In genomic region chr10:101901340-101901739, GRCh38 we compare ENCODE assay signal across 8 cellular contexts. TPM values are rescaled to one million over a fixed set of nuclear protein-coding genes. Genes with fewer than 3 reads are reported as not detected.
DNase-seq lines count a peak whose midpoint lies in the region; ATAC-seq lines count a peak whose summit lies in the region.
"Had no signal": no experiment of that assay in that cellular context is flagged by ENCODE, and none has a peak within 500 bp of the region (broad histone marks: within the 10 kb centered on the region; RNA-seq: fewer than 3 reads in every experiment).

No MANE protein-coding gene starts in this region.

- H3K4me1 Mint-ChIP-seq in naive B cell: peaks cover 66 to 97% (median 92%) of the 10 kb centered on the region in 3 donors

- ATAC-seq in GM18907 (IDR thresholded peaks at IDR 0.05; ENCODE audit: unreplicated experiment): peak; percentile 61
- ATAC-seq in GM21737 (IDR thresholded peaks at IDR 0.05; ENCODE audit: unreplicated experiment): peak; percentile 58
- peak; percentile 46 for ATAC-seq in HG03571 (IDR thresholded peaks at IDR 0.05; ENCODE audit: unreplicated experiment)
- ATAC-seq in naive B cell (ENCODE audit: low read depth in 2 of 2): peak; percentile 88 to 92
- no peak for ATAC-seq in left cardiac atrium
- ATAC-seq: activated CD8-positive, alpha-beta memory T cell treated with anti-CD3 and anti-CD28 coated beads, Interleukin-2, amount 10 ng/mL, durations not matched to agents 7 days and 5 days had no signal

- H3K27ac Mint-ChIP-seq in naive B cell: peak overlapping the region; percentile 89 to 98 (median 97)
- H3K27ac Mint-ChIP-seq: activated CD8-positive, alpha-beta memory T cell treated with anti-CD3 and anti-CD28 coated beads, Interleukin-2, amount 10 ng/mL, durations not matched to agents 7 days and 5 days had no signal

- peaks cover 0 to 5% of the 10 kb centered on the region in 2 donors for H3K36me3 Mint-ChIP-seq in naive B cell
- H3K36me3 Mint-ChIP-seq: activated CD8-positive, alpha-beta memory T cell treated with anti-CD3 and anti-CD28 coated beads, Interleukin-2, amount 10 ng/mL, durations not matched to agents 7 days and 5 days had no signal

- DNase-seq in naive B cell (peak; percentile 69), left cardiac atrium (no peak), H4 (ENCODE audit: low spot score) (no peak), AG08396 (ENCODE audit: low spot score) (no peak)
- DNase-seq: activated CD8-positive, alpha-beta memory T cell treated with anti-CD3 and anti-CD28 coated beads, Interleukin-2, amount 10 ng/mL, durations not matched to agents 7 days and 5 days had no signal

- intact Hi-C loops in left cardiac atrium (cut with DNase I): no loop called here

- no peaks in the 10 kb centered on the region for H3K27me3 Mint-ChIP-seq in naive B cell
- H3K27me3 Mint-ChIP-seq: activated CD8-positive, alpha-beta memory T cell treated with anti-CD3 and anti-CD28 coated beads, Interleukin-2, amount 10 ng/mL, durations not matched to agents 7 days and 5 days had no signal

- no peaks in the 10 kb centered on the region for H3K9me3 Mint-ChIP-seq in naive B cell

- peak overlapping the region in 7 of 8 donors; percentile 54 to 88 (median 75) for H3K4me3 Mint-ChIP-seq in naive B cell
- H3K4me3 Mint-ChIP-seq: activated CD8-positive, alpha-beta memory T cell treated with anti-CD3 and anti-CD28 coated beads, Interleukin-2, amount 10 ng/mL, durations not matched to agents 7 days and 5 days had no signal

RNA-seq across cellular contexts. Expression of gene KCNIP2, which starts 57.7 kb away (rescaled TPM):
- polyA plus RNA-seq in naive B cell (ENCODE audit: low read depth in 6 of 6): 10 to 100 TPM; 12.9 to 56.1 (median 32.8) TPM
- total RNA-seq in left cardiac atrium: 100 to 1,000 TPM; 335 to 369 TPM
- total RNA-seq in H4 (2014; rRNA removed; shearing (Covaris generic)): not detected in 2 replicates

Comparison
In these comparisons a context has a peak if more than half of its experiments do, and no peak if none do; other contexts are left out.
1. ATAC-seq: peak in GM18907 (single experiment), GM21737 (single experiment), HG03571 (single experiment) and naive B cell (2 of 2); none in left cardiac atrium (0 of 2).
2. RNA of gene KCNIP2, which starts 57.7 kb away (total RNA-seq): 335 to 369 TPM in left cardiac atrium; not detected in H4; every median in the first group is over 100 times any median in the second.